ENCODE assay signal across 11 cellular contexts in the genomic region with DNA sequence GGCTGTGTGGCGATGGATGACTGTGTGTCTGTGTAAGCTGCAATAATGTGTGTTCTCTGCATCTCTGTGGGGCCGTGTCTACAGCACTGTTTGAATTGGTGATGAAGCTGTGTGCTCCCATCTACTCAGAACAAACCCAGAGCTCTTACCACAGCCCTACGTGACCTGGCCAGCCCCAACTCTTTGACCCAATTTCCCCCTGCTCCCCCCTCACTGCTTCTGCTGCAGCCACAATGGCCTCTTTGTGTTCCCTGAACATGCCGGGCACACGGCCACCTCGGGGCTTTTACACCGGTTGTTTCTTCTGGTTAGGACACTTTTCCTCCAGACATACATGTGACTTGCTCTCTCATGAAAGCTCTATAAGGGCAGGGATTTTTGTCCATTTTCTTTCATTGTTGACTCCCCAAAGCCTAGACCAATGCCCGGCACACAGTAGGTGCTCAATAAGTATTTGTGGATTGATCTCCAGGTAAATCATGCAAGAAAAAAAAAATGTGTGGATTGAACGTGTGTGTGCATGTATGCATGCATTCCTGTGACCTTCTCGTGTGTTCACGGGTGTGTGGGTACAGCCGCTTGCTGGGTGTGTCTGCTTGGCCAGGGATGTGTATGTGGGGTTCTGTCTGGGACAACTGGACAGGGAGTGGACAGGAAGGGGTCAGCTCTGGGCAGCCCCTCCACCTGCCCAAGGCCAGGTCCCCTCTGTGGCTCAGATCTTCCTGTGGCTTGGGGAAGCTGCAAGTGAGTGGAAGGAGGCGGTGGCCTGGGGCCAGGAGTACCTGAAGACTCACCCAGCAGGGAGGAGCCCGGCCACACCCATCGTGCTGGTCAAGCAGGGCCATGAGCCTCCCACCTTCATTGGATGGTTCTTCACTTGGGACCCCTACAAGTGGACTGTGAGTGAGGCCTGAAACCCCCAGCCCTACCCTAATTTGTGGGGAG. TPM values are rescaled to one million over a fixed set of nuclear protein-coding genes. Genes with fewer than 3 reads are reported as not detected.
DNase-seq lines count a peak whose midpoint lies in the region; ATAC-seq, FAIRE-seq and TF ChIP-seq lines count a peak whose summit lies in the region.
"Had no signal": no experiment of that assay in that cellular context is flagged by ENCODE, and none has a peak within 500 bp of the region (broad histone marks: within the 10 kb centered on the region; RNA-seq: fewer than 3 reads in every experiment).

No MANE protein-coding gene starts in this region.

- no TSS peak for BruUV-seq in GM12878 (replicated peaks; lab: Mats Ljungman, UMichigan)

- TF ChIP-seq EP300 in GM12878 (IDR thresholded peaks at IDR 0.05; ENCODE audit: borderline replicate concordance in 1 of 2, control insufficient read depth in 1 of 2, low read depth in 2 of 2, low read length in 2 of 2): no peak; a peak in 1 of 4 replicates

- peaks cover 8 to 12% of the 10 kb centered on the region in 2 donors for H3K4me1 Mint-ChIP-seq in immature natural killer cell

- no peak overlapping the region for H3K27ac ChIP-seq in GM12878 (ENCODE audit: control insufficient read depth, insufficient read depth)

- H3K4me2 ChIP-seq in GM12878 (ENCODE audit: control insufficient read depth, insufficient read depth): no peak overlapping the region

- CTCF ChIA-PET in GM12878 (lab: Yijun Ruan, JAX): interaction anchor here (0.8 to 1.4 kb wide), 5 partner anchors 9 to 463 kb away, joined by 3 to 5 read pairs (median 4); no protein-coding TSS in a partner anchor

- no peak overlapping the region for H3K4me3 Mint-ChIP-seq in immature natural killer cell
- H3K4me3 Mint-ChIP-seq: mesothelial cell of epicardium; stimulated activated naive CD8-positive, alpha-beta T cell treated with anti-CD3 and anti-CD28 coated beads, Interleukin-15, Interleukin-2, amounts not matched to agents 100 ng/mL and 50 ng/mL, for 24 hours had no signal

- no peaks in the 10 kb centered on the region for H3K27me3 ChIP-seq in GM12878 (replicated peaks in 1 of 2; ENCODE audit: control insufficient read depth in 2 of 2, insufficient read depth in 2 of 2, low read length in 1 of 2)

- no peak for TF ChIP-seq RAD21 in GM12878 (IDR thresholded peaks at IDR 0.05; ENCODE audit: insufficient read depth, low read depth, low read length)

- TF ChIP-seq POLR2A in GM12878 (IDR thresholded peaks at IDR 0.05; ENCODE audit: low read depth, low read length): no peak

- peaks cover 0 to 9% (median 0%) of the 10 kb centered on the region in 3 donors for H3K36me3 Mint-ChIP-seq in immature natural killer cell

- SMC1A ChIA-PET in GM12878 (lab: Charles Lee; ENCODE audit: uncharacterized antibody, unreplicated experiment): interaction anchor here (1.0 kb wide), 1 partner anchor 128 kb away, joined by 3 read pairs; no protein-coding TSS in a partner anchor

- no peaks in the 10 kb centered on the region; the same call in 1 of the 2 replicates for H3K4me1 ChIP-seq in GM12878 (ENCODE audit: control insufficient read depth, insufficient read depth, low read length)

- H3K9me3 ChIP-seq in GM12878 (replicated peaks; ENCODE audit: control insufficient read depth, insufficient read depth, low read length): no peaks in the 10 kb centered on the region

- H3K36me3 ChIP-seq in GM12878 (ENCODE audit: control insufficient read depth in 2 of 2, insufficient read depth in 2 of 2, low read length in 1 of 2): peaks cover 0 to 3% of the 10 kb centered on the region in 2 experiments; a peak in 2 of 4 replicates

- H3K27ac Mint-ChIP-seq in immature natural killer cell: peak overlapping the region in 5 of 6 donors; percentile 1 to 67 (median 31)
- H3K27ac Mint-ChIP-seq: mesothelial cell of epicardium; stimulated activated naive CD8-positive, alpha-beta T cell treated with anti-CD3 and anti-CD28 coated beads, Interleukin-15, Interleukin-2, amounts not matched to agents 100 ng/mL and 50 ng/mL, for 24 hours had no signal

- H3K9ac ChIP-seq in GM12878 (ENCODE audit: control insufficient read depth, insufficient read depth, low read length): no peak overlapping the region

- H3K9me3 Mint-ChIP-seq in immature natural killer cell: no peaks in the 10 kb centered on the region
- H3K9me3 Mint-ChIP-seq: mesothelial cell of epicardium; stimulated activated naive CD8-positive, alpha-beta T cell treated with anti-CD3 and anti-CD28 coated beads, Interleukin-15, Interleukin-2, amounts not matched to agents 100 ng/mL and 50 ng/mL, for 24 hours had no signal

- no peak for TF ChIP-seq CTCF in GM12878 (IDR thresholded peaks at IDR 0.05 in 2 of 3, conservative IDR thresholded peaks at IDR 0.05 in 1 of 3; ENCODE audit: control insufficient read depth in 2 of 3, extremely low read depth in 1 of 3, insufficient read depth in 1 of 3, low read depth in 3 of 3, low read length in 3 of 3)

- no peak overlapping the region for H3K4me3 ChIP-seq in GM12878

- WGBS in GM12878 (ENCODE audit: insufficient coverage, insufficient replicate concordance, low lambda C conversion rate, missing lambda C conversion rate): 90% methylated on average over 15 of the region's 15 CpGs

- POLR2A ChIA-PET in GM12878 (lab: Charles Lee): no interaction called here

- H3K27me3 Mint-ChIP-seq in immature natural killer cell (ENCODE audit: low read depth in 3 of 3): peaks cover 0 to 1% (median 0%) of the 10 kb centered on the region in 3 donors
- H3K27me3 Mint-ChIP-seq: stimulated activated naive CD8-positive, alpha-beta T cell treated with anti-CD3 and anti-CD28 coated beads, Interleukin-15, Interleukin-2, amounts not matched to agents 100 ng/mL and 50 ng/mL, for 24 hours had no signal

- DNase-seq in HT-29 (ENCODE audit: low spot score) (peak; percentile 42), GM12878 (ENCODE audit: low read depth, low spot score) (no peak), immature natural killer cell (no peak), retina (peak; percentile 73), SHP77 treated with DMSO at 0.1 percent for 48 hours (lab: John Stamatoyannopoulos, UW) (no peak), NCI-H510A (lab: John Stamatoyannopoulos, UW) (no peak), DMS79 treated with DMSO at 0.1 percent for 48 hours (lab: John Stamatoyannopoulos, UW) (no peak)

- H2AFZ ChIP-seq in GM12878 (ENCODE audit: control insufficient read depth, low read depth, low read length): no peak overlapping the region

- in situ Hi-C loops in GM12878 (cut with MboI): no loop called here

- no peaks in the 10 kb centered on the region for H3K79me2 ChIP-seq in GM12878 (ENCODE audit: control insufficient read depth, insufficient read depth, low read length)

- ATAC-seq in GM12878 (peak; percentile 36), GM19395 (IDR thresholded peaks at IDR 0.05; ENCODE audit: unreplicated experiment) (no peak)

- no peaks in the 10 kb centered on the region for H4K20me1 ChIP-seq in GM12878 (ENCODE audit: control insufficient read depth, insufficient read depth)

- intact Hi-C loops in GM12878 (cut with micrococcal nuclease; ENCODE audit: unreplicated experiment): no loop called here

- FAIRE-seq in GM12878 (lab: Jason Lieb, UNC): no peak
- FAIRE-seq: colon had no signal

- RAD21 ChIA-PET in GM12878 (lab: Charles Lee; ENCODE audit: unreplicated experiment): interaction anchor here (0.6 to 0.8 kb wide), 2 partner anchors 27 to 80 kb away, joined by 3 read pairs; no protein-coding TSS in a partner anchor

RNA-seq across cellular contexts. Expression of a gene that starts 14.8 kb away (rescaled TPM):
- total RNA-seq in HT-29 (2014; rRNA removed; shearing (Covaris generic)): 2.2 and 2.4 TPM in 2 replicates
- total RNA-seq in GM12878 (2013; cell fraction: nucleolus; rRNA removed): 18.9 TPM in 2 replicates
- total RNA-seq in GM12878 (2014; rRNA removed): 3.4 and 3.9 TPM in 2 replicates
- 1.3 and 1.9 TPM in 2 replicates for total RNA-seq in GM12878 (2014; rRNA removed; fragmentation: Illumina TruSeq; extraction: Trizol)
- total RNA-seq in GM12878 (2021): 3.7 and 4.1 TPM in 2 replicates
- 3.8 TPM for polyA plus RNA-seq in GM12878 (2011; ENCODE audit: low read depth)
- polyA plus RNA-seq in GM12878 (2011; rRNA removed): 3.1 and 5.4 TPM in 2 replicates
- 7.7 and 8.5 TPM in 2 replicates for polyA plus RNA-seq in GM12878 (2011; cell fraction: cytosol; rRNA removed)
- polyA plus RNA-seq in GM12878 (2011; cell fraction: nucleus; rRNA removed): 44.3 and 44.4 TPM in 2 replicates
- 5.6 and 5.9 TPM in 2 replicates for polyA plus RNA-seq in GM12878 (2012)
- 0.41 and 1.4 TPM in 2 replicates for polyA plus RNA-seq in GM12878 (2014; fragmentation: Illumina TruSeq; extraction: Trizol)
- polyA plus RNA-seq in GM12878 (2014; fragmentation: Nextera tagmentation; extraction: Ambion mirVana): under 1 TPM in 1 of 2 experiments, not detected in 1; 0.15 TPM
- polyA plus RNA-seq in GM12878 (2014; rRNA removed): 4.2 and 4.3 TPM in 2 replicates
- polyA plus RNA-seq in GM12878 (2016; fragmentation: Nextera tagmentation; extraction: Ambion mirVana): 1 to 10 TPM; 2.1 TPM
- polyA minus RNA-seq in GM12878 (2011; rRNA and poly(A)+ RNA removed): 7.5 and 18.4 TPM in 2 replicates
- 2.8 and 3.2 TPM in 2 replicates for polyA minus RNA-seq in GM12878 (2011; cell fraction: cytosol; rRNA and poly(A)+ RNA removed)
- 14.3 and 19.2 TPM in 2 replicates for polyA minus RNA-seq in GM12878 (2011; cell fraction: nucleus; rRNA and poly(A)+ RNA removed)
- 10 to 100 TPM; 12.9 to 15.7 (median 14.6) TPM for polyA plus RNA-seq in immature natural killer cell

RNA-seq across cellular contexts. Expression of a gene that starts 24.1 kb away (rescaled TPM):
- 7.6 and 9.6 TPM in 2 replicates for total RNA-seq in HT-29 (2014; rRNA removed; shearing (Covaris generic))
- 3.8 and 5.4 TPM in 2 replicates for total RNA-seq in GM12878 (2013; cell fraction: nucleolus; rRNA removed)
- 0.73 and 1.2 TPM in 2 replicates for total RNA-seq in GM12878 (2014; rRNA removed)
- total RNA-seq in GM12878 (2014; rRNA removed; fragmentation: Illumina TruSeq; extraction: Trizol): 0.55 and 0.89 TPM in 2 replicates
- 1.6 and 2.4 TPM in 2 replicates for total RNA-seq in GM12878 (2021)
- 5.4 TPM for polyA plus RNA-seq in GM12878 (2011; ENCODE audit: low read depth)
- 1.8 and 3.5 TPM in 2 replicates for polyA plus RNA-seq in GM12878 (2011; rRNA removed)
- 3.6 and 4.2 TPM in 2 replicates for polyA plus RNA-seq in GM12878 (2011; cell fraction: cytosol; rRNA removed)
- 12.2 and 13.7 TPM in 2 replicates for polyA plus RNA-seq in GM12878 (2011; cell fraction: nucleus; rRNA removed)
- 3.9 and 5.8 TPM in 2 replicates for polyA plus RNA-seq in GM12878 (2012)
- 0.32 and 1.0 TPM in 2 replicates for polyA plus RNA-seq in GM12878 (2014; fragmentation: Illumina TruSeq; extraction: Trizol)
- polyA plus RNA-seq in GM12878 (2014; fragmentation: Nextera tagmentation; extraction: Ambion mirVana): under 1 TPM in 1 of 2 experiments, not detected in 1; 0.20 TPM
- 1.5 and 3.9 TPM in 2 replicates for polyA plus RNA-seq in GM12878 (2014; rRNA removed)
- polyA plus RNA-seq in GM12878 (2016; fragmentation: Nextera tagmentation; extraction: Ambion mirVana): 1 to 10 TPM; 1.2 to 2.0 TPM
- polyA minus RNA-seq in GM12878 (2011; rRNA and poly(A)+ RNA removed): 4.3 and 4.8 TPM in 2 replicates
- 3.6 and 4.5 TPM in 2 replicates for polyA minus RNA-seq in GM12878 (2011; cell fraction: cytosol; rRNA and poly(A)+ RNA removed)
- polyA minus RNA-seq in GM12878 (2011; cell fraction: nucleus; rRNA and poly(A)+ RNA removed): 3.1 and 6.9 TPM in 2 replicates
- polyA plus RNA-seq in immature natural killer cell: 10 to 100 TPM; 11.6 to 18.0 (median 12.1) TPM

RNA-seq across cellular contexts. Expression of a gene that starts 33.7 kb away (rescaled TPM):
- total RNA-seq in HT-29 (2014; rRNA removed; shearing (Covaris generic)): 0.58 and 0.94 TPM in 2 replicates
- total RNA-seq in GM12878 (2013; cell fraction: nucleolus; rRNA removed): 1.2 and 4.2 TPM in 2 replicates
- total RNA-seq in GM12878 (2014; rRNA removed): not detected in 2 replicates
- total RNA-seq in GM12878 (2014; rRNA removed; fragmentation: Illumina TruSeq; extraction: Trizol): 0.04 TPM in 1 of 2 replicates, not detected in the other
- 0.08 TPM in 2 replicates for total RNA-seq in GM12878 (2021)
- polyA plus RNA-seq in GM12878 (2011; ENCODE audit: low read depth): 0.05 TPM
- 0.03 and 0.05 TPM in 2 replicates for polyA plus RNA-seq in GM12878 (2011; rRNA removed)
- polyA plus RNA-seq in GM12878 (2011; cell fraction: cytosol; rRNA removed): 0.02 and 0.03 TPM in 2 replicates
- 0.35 and 0.81 TPM in 2 replicates for polyA plus RNA-seq in GM12878 (2011; cell fraction: nucleus; rRNA removed)
- polyA plus RNA-seq in GM12878 (2012): 0.07 and 0.50 TPM in 2 replicates
- not detected in 2 replicates for polyA plus RNA-seq in GM12878 (2014; fragmentation: Illumina TruSeq; extraction: Trizol)
- under 1 TPM; 0.07 to 0.14 TPM for polyA plus RNA-seq in GM12878 (2014; fragmentation: Nextera tagmentation; extraction: Ambion mirVana)
- polyA plus RNA-seq in GM12878 (2014; rRNA removed): 0.03 and 0.04 TPM in 2 replicates
- under 1 TPM in 1 of 2 experiments, not detected in 1; 0.29 TPM for polyA plus RNA-seq in GM12878 (2016; fragmentation: Nextera tagmentation; extraction: Ambion mirVana)
- polyA minus RNA-seq in GM12878 (2011; rRNA and poly(A)+ RNA removed): 0.07 and 0.21 TPM in 2 replicates
- polyA minus RNA-seq in GM12878 (2011; cell fraction: cytosol; rRNA and poly(A)+ RNA removed): not detected in 2 replicates
- polyA minus RNA-seq in GM12878 (2011; cell fraction: nucleus; rRNA and poly(A)+ RNA removed): 0.10 and 3.7 TPM in 2 replicates
- 1 to 10 TPM in 1 of 3 donors, under 1 TPM in 2; 0.16 to 2.4 (median 0.84) TPM for polyA plus RNA-seq in immature natural killer cell

Comparison
In these comparisons a context has a peak if more than half of its experiments do, and no peak if none do; other contexts are left out.
1. DNase-seq: peak in HT-29 (single experiment) and retina (single experiment); none in GM12878 (single experiment), immature natural killer cell (0 of 3), SHP77 treated with DMSO at 0.1 percent for 48 hours (single experiment), NCI-H510A (single experiment) and DMS79 treated with DMSO at 0.1 percent for 48 hours (single experiment).